Comparison of ENCODE assay signal across 19 cellular contexts in genomic region chr5:36679609-36680008, GRCh38.
"Had no signal": no experiment of that assay in that cellular context is flagged by ENCODE, and none has a peak within 500 bp of the region (broad histone marks: within the 10 kb centered on the region; RNA-seq: fewer than 3 reads in every experiment).

No MANE protein-coding gene starts in this region.

- H3K36me3 Mint-ChIP-seq: naive thymus-derived CD8-positive, alpha-beta T cell; T-cell had no signal

- H2AFZ ChIP-seq: neural progenitor cell had no signal

- H3K9ac ChIP-seq: neural progenitor cell had no signal

- ATAC-seq: activated T-cell treated with anti-CD3 and anti-CD28 coated beads, Interleukin-2, amount 50 U/mL, for 4 hours; naive thymus-derived CD8-positive, alpha-beta T cell; T-cell had no signal

- H3K27ac Mint-ChIP-seq: naive thymus-derived CD8-positive, alpha-beta T cell; neural progenitor cell; T-cell; T-helper 2 cell treated with Interferon-gamma antibody and Interleukin-4, amounts not matched to agents 5 μg/mL and 100 μg/mL, for 36 hours had no signal

- H3K27me3 ChIP-seq: esophagus muscularis mucosa, neural progenitor cell, tibial artery had no signal

- H3K36me3 ChIP-seq: lower lobe of right lung, neural progenitor cell, tibial artery had no signal

- H3K27me3 Mint-ChIP-seq: brain had no signal

- DNase-seq: activated CD4-positive, alpha-beta T cell treated with anti-CD3 and anti-CD28 coated beads for 1 hour; activated CD4-positive, alpha-beta T cell treated with anti-CD3 and anti-CD28 coated beads, Interleukin-2, amount 50 U/mL, for 1 hour; activated CD8-positive, alpha-beta memory T cell treated with anti-CD3 and anti-CD28 coated beads for 24 hours; activated CD8-positive, alpha-beta memory T cell treated with anti-CD3 and anti-CD28 coated beads, Interleukin-2, amount 50 U/mL, for 4 hours; activated naive CD4-positive, alpha-beta T cell treated with Interleukin-2 at 50 U/mL for 16 hours; activated T-cell treated with anti-CD3 and anti-CD28 coated beads, Interleukin-2, amount 50 U/mL, for 4 hours; central memory CD4-positive, alpha-beta T cell; islet precursor cell; naive thymus-derived CD8-positive, alpha-beta T cell; stimulated activated CD4-positive, alpha-beta T cell treated with anti-CD3 and anti-CD28 coated beads, Interleukin-2, amount 100 ng/mL, for 48 hours; stimulated activated CD8-positive, alpha-beta memory T cell treated with anti-CD3 and anti-CD28 coated beads, Interleukin-4, amount 100 ng/mL, for 48 hours; stimulated activated naive CD4-positive, alpha-beta T cell; T-cell had no signal

- H3K27ac ChIP-seq: lower lobe of right lung, neural progenitor cell, tibial artery had no signal

- H3K4me3 ChIP-seq: esophagus muscularis mucosa, lower lobe of right lung, neural progenitor cell, tibial artery had no signal

- H3K4me1 Mint-ChIP-seq: naive thymus-derived CD8-positive, alpha-beta T cell; T-cell had no signal

- H3K4me2 ChIP-seq: neural progenitor cell had no signal

- H3K4me3 Mint-ChIP-seq: activated T-cell treated with anti-CD3 and anti-CD28 coated beads, Interleukin-2, amount 50 U/mL, for 4 hours; brain; naive thymus-derived CD8-positive, alpha-beta T cell; neural progenitor cell; T-cell; T-helper 2 cell treated with Interferon-gamma antibody and Interleukin-4, amounts not matched to agents 5 μg/mL and 100 μg/mL, for 36 hours had no signal

- H3K9me3 ChIP-seq: esophagus muscularis mucosa, lower lobe of right lung, tibial artery had no signal

- H3K9me3 Mint-ChIP-seq: activated T-cell treated with anti-CD3 and anti-CD28 coated beads, Interleukin-2, amount 50 U/mL, for 4 hours; brain; naive thymus-derived CD8-positive, alpha-beta T cell; neural progenitor cell; T-cell; T-helper 2 cell treated with Interferon-gamma antibody and Interleukin-4, amounts not matched to agents 5 μg/mL and 100 μg/mL, for 36 hours had no signal

- H3K4me1 ChIP-seq: lower lobe of right lung, neural progenitor cell, tibial artery had no signal
